Comparison of ENCODE assay signal across 1 cellular context in the genomic region with DNA sequence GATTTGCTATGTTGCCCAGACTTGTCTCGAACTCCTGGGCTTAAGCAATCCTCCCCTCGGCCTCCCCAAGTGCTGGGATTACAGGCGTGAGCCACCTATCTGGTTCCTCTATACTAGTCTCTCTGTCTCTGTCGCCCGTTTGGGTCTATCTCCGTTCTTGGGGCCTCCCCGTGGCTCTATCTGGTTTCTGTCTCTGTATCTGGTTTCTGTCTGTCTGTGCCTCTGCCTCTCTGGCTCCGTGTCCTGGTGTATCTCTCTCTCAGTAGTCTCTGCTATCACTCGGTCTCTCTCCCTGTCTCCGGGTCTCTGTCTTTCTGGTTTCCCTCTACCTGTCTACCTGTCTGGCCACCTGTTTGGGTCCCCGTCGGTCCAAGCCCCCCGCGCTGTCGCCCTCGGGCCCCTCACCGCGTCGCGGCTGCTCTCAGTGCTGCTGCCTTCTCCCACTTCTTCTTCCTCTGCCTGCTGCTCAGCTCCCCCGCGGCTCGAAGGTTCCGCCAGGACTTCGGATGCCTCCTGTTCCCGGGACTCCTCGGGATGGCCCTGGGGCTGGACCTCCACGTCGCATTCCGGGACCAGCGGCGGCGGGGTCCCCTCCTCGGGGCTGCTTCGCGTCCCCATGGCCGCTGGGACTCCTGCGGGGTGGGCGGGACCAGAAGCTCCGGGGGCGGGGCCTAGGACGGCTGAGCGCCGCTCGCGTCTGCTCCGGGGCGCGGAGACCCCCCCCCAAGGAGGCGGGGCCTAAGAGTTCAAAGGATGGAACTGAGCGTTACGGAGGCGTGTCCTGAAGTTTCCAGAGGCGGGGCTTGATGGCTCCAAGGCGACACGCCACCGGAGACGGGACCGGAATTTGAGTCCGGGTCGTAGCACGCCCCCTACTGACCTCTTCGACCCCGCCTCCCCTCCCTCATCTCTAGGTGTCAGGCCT.
TF ChIP-seq lines count a peak whose summit lies in the region.

No MANE protein-coding gene starts in this region.

TF ChIP-seq in K562, 482 proteins besides CTCF, POLR2A, EP300 and RAD21 (continues in another document):
- TF ChIP-seq MCM5 (IDR thresholded peaks at IDR 0.05; ENCODE audit: low read depth) (no peak), HNRNPLL (IDR thresholded peaks at IDR 0.05; ENCODE audit: low read depth, low read length, poor library complexity, severe bottlenecking) (no peak), CBFA2T2 (conservative IDR thresholded peaks at IDR 0.05) (no peak), ZFPM2 (CRISPR knock-in tag; IDR thresholded peaks at IDR 0.05) (no peak), GTF3C2 (IDR thresholded peaks at IDR 0.05; ENCODE audit: borderline replicate concordance, extremely low read depth, insufficient read length) (no peak), SMARCE1 (IDR thresholded peaks at IDR 0.05) (peak; percentile 75), RBM25 (IDR thresholded peaks at IDR 0.05; ENCODE audit: low read depth, low read length, severe bottlenecking) (no peak), MBD2 (IDR thresholded peaks at IDR 0.05; ENCODE audit: borderline replicate concordance, low read depth) (0 out of 2 replicates have a peak, but pooled peaks have one; percentile 11), BACH1 (tag; IDR thresholded peaks at IDR 0.05) (no peak), CCNT2 (IDR thresholded peaks at IDR 0.05; ENCODE audit: borderline replicate concordance, extremely low read depth, insufficient read length, low read depth, low read length) (no peak), ETV6 (IDR thresholded peaks at IDR 0.05; ENCODE audit: borderline replicate concordance in 1 of 2, low read depth in 2 of 2, low read length in 1 of 2) (no peak), ETV6 (CRISPR knock-in tag; IDR thresholded peaks at IDR 0.05; ENCODE audit: borderline replicate concordance) (no peak), HOXB6 (CRISPR knock-in tag; IDR thresholded peaks at IDR 0.05; ENCODE audit: borderline replicate concordance) (no peak), HDGF (IDR thresholded peaks at IDR 0.05) (peak; percentile 65; the same call in 1 of the 2 replicates), ZSCAN32 (CRISPR knock-in tag; IDR thresholded peaks at IDR 0.05) (no peak), FOXP1 (CRISPR knock-in tag; IDR thresholded peaks at IDR 0.05) (no peak), MED1 (CRISPR knock-in tag; IDR thresholded peaks at IDR 0.05; ENCODE audit: borderline replicate concordance) (no peak), ZNF444 (CRISPR knock-in tag; IDR thresholded peaks at IDR 0.05) (no peak), TOE1 (IDR thresholded peaks at IDR 0.05; ENCODE audit: borderline replicate concordance) (0 out of 2 replicates have a peak, but pooled peaks have one; percentile 6), TOE1 (CRISPR knock-in tag; IDR thresholded peaks at IDR 0.05; ENCODE audit: borderline replicate concordance, low read depth) (no peak), SUPT5H (IDR thresholded peaks at IDR 0.05) (peak; percentile 68; the same call in 1 of the 2 replicates), HMGN3 (IDR thresholded peaks at IDR 0.05; ENCODE audit: borderline replicate concordance, extremely low read depth, insufficient read length, low read depth, low read length) (peak; percentile 34), SOX6 (IDR thresholded peaks at IDR 0.05) (no peak), TAL1 (IDR thresholded peaks at IDR 0.05) (peak; percentile 20; the same call in 1 of the 2 replicates), KLF1 (tag; IDR thresholded peaks at IDR 0.05) (no peak), SMC3 (conservative IDR thresholded peaks at IDR 0.05; ENCODE audit: insufficient read depth, low read depth, low read length) (no peak), LCOR (CRISPR knock-in tag; IDR thresholded peaks at IDR 0.05) (peak; percentile 58; the same call in 1 of the 2 replicates), CC2D1A (IDR thresholded peaks at IDR 0.05) (no peak), NFIC (IDR thresholded peaks at IDR 0.05) (peak; percentile 27; the same call in 1 of the 2 replicates), DMBX1 (CRISPR knock-in tag; IDR thresholded peaks at IDR 0.05; ENCODE audit: borderline replicate concordance) (no peak), RBFOX2 (IDR thresholded peaks at IDR 0.05; ENCODE audit: low read depth, low read length) (peak; percentile 61), POLR2G (IDR thresholded peaks at IDR 0.05; ENCODE audit: low read depth, low read length) (peak; percentile 79), FOXJ3 (CRISPR knock-in tag; IDR thresholded peaks at IDR 0.05) (no peak), ASH1L (IDR thresholded peaks at IDR 0.05; ENCODE audit: borderline replicate concordance, low read depth, partially characterized antibody) (no peak), MXI1 (IDR thresholded peaks at IDR 0.05; ENCODE audit: low read depth, low read length) (no peak), SMAD3 (CRISPR knock-in tag; conservative IDR thresholded peaks at IDR 0.05) (no peak)
- TF ChIP-seq, protein P1, sequence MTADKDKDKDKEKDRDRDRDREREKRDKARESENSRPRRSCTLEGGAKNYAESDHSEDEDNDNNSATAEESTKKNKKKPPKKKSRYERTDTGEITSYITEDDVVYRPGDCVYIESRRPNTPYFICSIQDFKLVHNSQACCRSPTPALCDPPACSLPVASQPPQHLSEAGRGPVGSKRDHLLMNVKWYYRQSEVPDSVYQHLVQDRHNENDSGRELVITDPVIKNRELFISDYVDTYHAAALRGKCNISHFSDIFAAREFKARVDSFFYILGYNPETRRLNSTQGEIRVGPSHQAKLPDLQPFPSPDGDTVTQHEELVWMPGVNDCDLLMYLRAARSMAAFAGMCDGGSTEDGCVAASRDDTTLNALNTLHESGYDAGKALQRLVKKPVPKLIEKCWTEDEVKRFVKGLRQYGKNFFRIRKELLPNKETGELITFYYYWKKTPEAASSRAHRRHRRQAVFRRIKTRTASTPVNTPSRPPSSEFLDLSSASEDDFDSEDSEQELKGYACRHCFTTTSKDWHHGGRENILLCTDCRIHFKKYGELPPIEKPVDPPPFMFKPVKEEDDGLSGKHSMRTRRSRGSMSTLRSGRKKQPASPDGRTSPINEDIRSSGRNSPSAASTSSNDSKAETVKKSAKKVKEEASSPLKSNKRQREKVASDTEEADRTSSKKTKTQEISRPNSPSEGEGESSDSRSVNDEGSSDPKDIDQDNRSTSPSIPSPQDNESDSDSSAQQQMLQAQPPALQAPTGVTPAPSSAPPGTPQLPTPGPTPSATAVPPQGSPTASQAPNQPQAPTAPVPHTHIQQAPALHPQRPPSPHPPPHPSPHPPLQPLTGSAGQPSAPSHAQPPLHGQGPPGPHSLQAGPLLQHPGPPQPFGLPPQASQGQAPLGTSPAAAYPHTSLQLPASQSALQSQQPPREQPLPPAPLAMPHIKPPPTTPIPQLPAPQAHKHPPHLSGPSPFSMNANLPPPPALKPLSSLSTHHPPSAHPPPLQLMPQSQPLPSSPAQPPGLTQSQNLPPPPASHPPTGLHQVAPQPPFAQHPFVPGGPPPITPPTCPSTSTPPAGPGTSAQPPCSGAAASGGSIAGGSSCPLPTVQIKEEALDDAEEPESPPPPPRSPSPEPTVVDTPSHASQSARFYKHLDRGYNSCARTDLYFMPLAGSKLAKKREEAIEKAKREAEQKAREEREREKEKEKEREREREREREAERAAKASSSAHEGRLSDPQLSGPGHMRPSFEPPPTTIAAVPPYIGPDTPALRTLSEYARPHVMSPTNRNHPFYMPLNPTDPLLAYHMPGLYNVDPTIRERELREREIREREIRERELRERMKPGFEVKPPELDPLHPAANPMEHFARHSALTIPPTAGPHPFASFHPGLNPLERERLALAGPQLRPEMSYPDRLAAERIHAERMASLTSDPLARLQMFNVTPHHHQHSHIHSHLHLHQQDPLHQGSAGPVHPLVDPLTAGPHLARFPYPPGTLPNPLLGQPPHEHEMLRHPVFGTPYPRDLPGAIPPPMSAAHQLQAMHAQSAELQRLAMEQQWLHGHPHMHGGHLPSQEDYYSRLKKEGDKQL (CRISPR knock-in tag; IDR thresholded peaks at IDR 0.05; ENCODE audit: borderline replicate concordance): 0 out of 2 replicates have a peak, but pooled peaks have one; percentile 50
- TF ChIP-seq, protein P2, sequence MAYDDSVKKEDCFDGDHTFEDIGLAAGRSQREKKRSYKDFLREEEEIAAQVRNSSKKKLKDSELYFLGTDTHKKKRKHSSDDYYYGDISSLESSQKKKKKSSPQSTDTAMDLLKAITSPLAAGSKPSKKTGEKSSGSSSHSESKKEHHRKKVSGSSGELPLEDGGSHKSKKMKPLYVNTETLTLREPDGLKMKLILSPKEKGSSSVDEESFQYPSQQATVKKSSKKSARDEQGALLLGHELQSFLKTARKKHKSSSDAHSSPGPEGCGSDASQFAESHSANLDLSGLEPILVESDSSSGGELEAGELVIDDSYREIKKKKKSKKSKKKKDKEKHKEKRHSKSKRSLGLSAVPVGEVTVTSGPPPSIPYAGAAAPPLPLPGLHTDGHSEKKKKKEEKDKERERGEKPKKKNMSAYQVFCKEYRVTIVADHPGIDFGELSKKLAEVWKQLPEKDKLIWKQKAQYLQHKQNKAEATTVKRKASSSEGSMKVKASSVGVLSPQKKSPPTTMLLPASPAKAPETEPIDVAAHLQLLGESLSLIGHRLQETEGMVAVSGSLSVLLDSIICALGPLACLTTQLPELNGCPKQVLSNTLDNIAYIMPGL (CRISPR knock-in tag; IDR thresholded peaks at IDR 0.05): no peak
- TF ChIP-seq, protein P3, sequence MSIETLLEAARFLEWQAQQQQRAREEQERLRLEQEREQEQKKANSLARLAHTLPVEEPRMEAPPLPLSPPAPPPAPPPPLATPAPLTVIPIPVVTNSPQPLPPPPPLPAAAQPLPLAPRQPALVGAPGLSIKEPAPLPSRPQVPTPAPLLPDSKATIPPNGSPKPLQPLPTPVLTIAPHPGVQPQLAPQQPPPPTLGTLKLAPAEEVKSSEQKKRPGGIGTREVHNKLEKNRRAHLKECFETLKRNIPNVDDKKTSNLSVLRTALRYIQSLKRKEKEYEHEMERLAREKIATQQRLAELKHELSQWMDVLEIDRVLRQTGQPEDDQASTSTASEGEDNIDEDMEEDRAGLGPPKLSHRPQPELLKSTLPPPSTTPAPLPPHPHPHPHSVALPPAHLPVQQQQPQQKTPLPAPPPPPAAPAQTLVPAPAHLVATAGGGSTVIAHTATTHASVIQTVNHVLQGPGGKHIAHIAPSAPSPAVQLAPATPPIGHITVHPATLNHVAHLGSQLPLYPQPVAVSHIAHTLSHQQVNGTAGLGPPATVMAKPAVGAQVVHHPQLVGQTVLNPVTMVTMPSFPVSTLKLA (conservative IDR thresholded peaks at IDR 0.05): peak in 1 of 2 experiments; percentile 16; a peak in 1 of 4 replicates
- TF ChIP-seq, protein P4, sequence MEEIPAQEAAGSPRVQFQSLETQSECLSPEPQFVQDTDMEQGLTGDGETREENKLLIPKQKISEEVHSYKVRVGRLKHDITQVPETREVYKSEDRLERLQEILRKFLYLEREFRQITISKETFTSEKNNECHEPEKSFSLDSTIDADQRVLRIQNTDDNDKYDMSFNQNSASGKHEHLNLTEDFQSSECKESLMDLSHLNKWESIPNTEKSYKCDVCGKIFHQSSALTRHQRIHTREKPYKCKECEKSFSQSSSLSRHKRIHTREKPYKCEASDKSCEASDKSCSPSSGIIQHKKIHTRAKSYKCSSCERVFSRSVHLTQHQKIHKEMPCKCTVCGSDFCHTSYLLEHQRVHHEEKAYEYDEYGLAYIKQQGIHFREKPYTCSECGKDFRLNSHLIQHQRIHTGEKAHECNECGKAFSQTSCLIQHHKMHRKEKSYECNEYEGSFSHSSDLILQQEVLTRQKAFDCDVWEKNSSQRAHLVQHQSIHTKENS (CRISPR knock-in tag; IDR thresholded peaks at IDR 0.05): no peak
- TF ChIP-seq, protein P5, sequence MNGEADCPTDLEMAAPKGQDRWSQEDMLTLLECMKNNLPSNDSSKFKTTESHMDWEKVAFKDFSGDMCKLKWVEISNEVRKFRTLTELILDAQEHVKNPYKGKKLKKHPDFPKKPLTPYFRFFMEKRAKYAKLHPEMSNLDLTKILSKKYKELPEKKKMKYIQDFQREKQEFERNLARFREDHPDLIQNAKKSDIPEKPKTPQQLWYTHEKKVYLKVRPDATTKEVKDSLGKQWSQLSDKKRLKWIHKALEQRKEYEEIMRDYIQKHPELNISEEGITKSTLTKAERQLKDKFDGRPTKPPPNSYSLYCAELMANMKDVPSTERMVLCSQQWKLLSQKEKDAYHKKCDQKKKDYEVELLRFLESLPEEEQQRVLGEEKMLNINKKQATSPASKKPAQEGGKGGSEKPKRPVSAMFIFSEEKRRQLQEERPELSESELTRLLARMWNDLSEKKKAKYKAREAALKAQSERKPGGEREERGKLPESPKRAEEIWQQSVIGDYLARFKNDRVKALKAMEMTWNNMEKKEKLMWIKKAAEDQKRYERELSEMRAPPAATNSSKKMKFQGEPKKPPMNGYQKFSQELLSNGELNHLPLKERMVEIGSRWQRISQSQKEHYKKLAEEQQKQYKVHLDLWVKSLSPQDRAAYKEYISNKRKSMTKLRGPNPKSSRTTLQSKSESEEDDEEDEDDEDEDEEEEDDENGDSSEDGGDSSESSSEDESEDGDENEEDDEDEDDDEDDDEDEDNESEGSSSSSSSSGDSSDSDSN (IDR thresholded peaks at IDR 0.05; ENCODE audit: borderline replicate concordance in 1 of 2, low read depth in 2 of 2, low read length in 2 of 2): peak in 1 of 2 experiments; percentile 26; a peak in 2 of 4 replicates
- TF ChIP-seq, protein P6, sequence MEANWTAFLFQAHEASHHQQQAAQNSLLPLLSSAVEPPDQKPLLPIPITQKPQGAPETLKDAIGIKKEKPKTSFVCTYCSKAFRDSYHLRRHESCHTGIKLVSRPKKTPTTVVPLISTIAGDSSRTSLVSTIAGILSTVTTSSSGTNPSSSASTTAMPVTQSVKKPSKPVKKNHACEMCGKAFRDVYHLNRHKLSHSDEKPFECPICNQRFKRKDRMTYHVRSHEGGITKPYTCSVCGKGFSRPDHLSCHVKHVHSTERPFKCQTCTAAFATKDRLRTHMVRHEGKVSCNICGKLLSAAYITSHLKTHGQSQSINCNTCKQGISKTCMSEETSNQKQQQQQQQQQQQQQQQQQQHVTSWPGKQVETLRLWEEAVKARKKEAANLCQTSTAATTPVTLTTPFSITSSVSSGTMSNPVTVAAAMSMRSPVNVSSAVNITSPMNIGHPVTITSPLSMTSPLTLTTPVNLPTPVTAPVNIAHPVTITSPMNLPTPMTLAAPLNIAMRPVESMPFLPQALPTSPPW (CRISPR knock-in tag; IDR thresholded peaks at IDR 0.05): peak; percentile 93
